In genomic region chr11:129766858-129767604, GRCh38 we compare ENCODE assay signal across 8 cellular contexts. TPM values are rescaled to one million over a fixed set of nuclear protein-coding genes. Genes with fewer than 3 reads are reported as not detected.
A peak's percentile ranks its signal among the peaks of the same experiment; 100 is the strongest.
DNase-seq lines count a peak whose midpoint lies in the region; ATAC-seq and TF ChIP-seq lines count a peak whose summit lies in the region.

No MANE protein-coding gene starts in this region.

- TF ChIP-seq CTCF in HFFc6 (IDR thresholded peaks at IDR 0.05) (peak; percentile 81), fibroblast of mammary gland (conservative IDR thresholded peaks at IDR 0.05; ENCODE audit: control insufficient read depth, insufficient read depth, low read depth, low read length) (peak; percentile 56), psoas muscle (IDR thresholded peaks at IDR 0.05) (no peak)

- H3K4me1 ChIP-seq in psoas muscle, result no peaks in the 10 kb centered on the region

- peaks cover 23% of the 10 kb centered on the region for H3K27me3 Mint-ChIP-seq in HFFc6 (ENCODE audit: insufficient read depth)

- 18 to 26% (median 23%) methylated on average over 8 of the region's 8 CpGs for WGBS in psoas muscle, 3 donors

- H3K9me3 Mint-ChIP-seq in HFFc6, result peaks cover 5% of the 10 kb centered on the region; the same call in 1 of the 2 replicates

- H3K27ac ChIP-seq in psoas muscle, result no peak overlapping the region

- in situ Hi-C loops in SK-MEL-5 (cut with HindIII; ENCODE audit: low pct_unique_long_range_greater_than_20kb, low sequenced_read_pairs), result no loop called here

- H3K4me3 ChIP-seq in fibroblast of mammary gland (ENCODE audit: control insufficient read depth, low read depth, low read length) (no peak overlapping the region), psoas muscle (no peak overlapping the region)

- peaks cover 6% of the 10 kb centered on the region for H3K9me3 ChIP-seq in psoas muscle

- no peaks in the 10 kb centered on the region for H3K36me3 Mint-ChIP-seq in HFFc6 (ENCODE audit: low read depth)

- intact Hi-C loops in psoas muscle (cut with DNase I), result no loop called here

- peaks cover 0 to 2% (median 0%) of the 10 kb centered on the region in 3 donors for H3K27me3 ChIP-seq in psoas muscle (ENCODE audit: insufficient read depth in 3 of 3, low read length in 2 of 3)

- no peak for ATAC-seq in psoas muscle

- peak overlapping the region; percentile 54 for H3K4me3 Mint-ChIP-seq in HFFc6

- H3K27ac Mint-ChIP-seq in HFFc6, result no peak overlapping the region

- peaks cover 13% of the 10 kb centered on the region for H3K4me1 Mint-ChIP-seq in HFFc6 (ENCODE audit: low read depth)

- no peaks in the 10 kb centered on the region for H3K36me3 ChIP-seq in psoas muscle (ENCODE audit: insufficient read depth in 1 of 2, low read depth in 1 of 2)

- peak; percentile 28 for DNase-seq in DMS 273 (lab: John Stamatoyannopoulos, UW; ENCODE audit: unreplicated experiment)
- no peak for DNase-seq in DMS 273 treated with DMSO at 0.1 percent for 48 hours (lab: John Stamatoyannopoulos, UW)
- DNase-seq in HFFc6, result peak; percentile 37
- DNase-seq in SK-MEL-5 (ENCODE audit: low read depth, low spot score), result peak; percentile 38
- peak; percentile 21 for DNase-seq in fibroblast of mammary gland (ENCODE audit: low read depth)
- DNase-seq in superior temporal gyrus (ENCODE audit: extremely low spot score), result no peak
- no peak for DNase-seq in T-helper 9 cell
- no peak for DNase-seq in psoas muscle

RNA-seq across cellular contexts. Expression of gene TMEM45B, which starts 48.6 kb away (rescaled TPM):
- not detected for total RNA-seq in HFFc6 (2021; fragmentation: NEBNext Ultra II Directional; extraction: Animal tissue kit (Norgen Biotek cat#: 25700))
- not detected in 2 replicates for total RNA-seq in SK-MEL-5 (2014; rRNA removed; shearing (Covaris generic))
- polyA plus RNA-seq in SK-MEL-5 (2015; cell fraction: cytosol; rRNA removed), result not detected in 2 replicates
- polyA plus RNA-seq in SK-MEL-5 (2015; cell fraction: nucleus; rRNA removed), result not detected in 2 replicates
- total RNA-seq in psoas muscle, result not detected
- polyA plus RNA-seq in psoas muscle, result under 1 TPM in 2 of 3 donors, not detected in 1; 0.05 to 0.09 TPM

Comparison
In these comparisons a context has a peak if more than half of its experiments do, and no peak if none do; other contexts are left out.
1. DNase-seq: peak in DMS 273 (single experiment), HFFc6 (single experiment), SK-MEL-5 (single experiment) and fibroblast of mammary gland (single experiment); none in DMS 273 treated with DMSO at 0.1 percent for 48 hours (single experiment), superior temporal gyrus (single experiment), T-helper 9 cell (single experiment) and psoas muscle (0 of 2).